Comparison of ENCODE assay signal across 1 cellular context in the genomic region with DNA sequence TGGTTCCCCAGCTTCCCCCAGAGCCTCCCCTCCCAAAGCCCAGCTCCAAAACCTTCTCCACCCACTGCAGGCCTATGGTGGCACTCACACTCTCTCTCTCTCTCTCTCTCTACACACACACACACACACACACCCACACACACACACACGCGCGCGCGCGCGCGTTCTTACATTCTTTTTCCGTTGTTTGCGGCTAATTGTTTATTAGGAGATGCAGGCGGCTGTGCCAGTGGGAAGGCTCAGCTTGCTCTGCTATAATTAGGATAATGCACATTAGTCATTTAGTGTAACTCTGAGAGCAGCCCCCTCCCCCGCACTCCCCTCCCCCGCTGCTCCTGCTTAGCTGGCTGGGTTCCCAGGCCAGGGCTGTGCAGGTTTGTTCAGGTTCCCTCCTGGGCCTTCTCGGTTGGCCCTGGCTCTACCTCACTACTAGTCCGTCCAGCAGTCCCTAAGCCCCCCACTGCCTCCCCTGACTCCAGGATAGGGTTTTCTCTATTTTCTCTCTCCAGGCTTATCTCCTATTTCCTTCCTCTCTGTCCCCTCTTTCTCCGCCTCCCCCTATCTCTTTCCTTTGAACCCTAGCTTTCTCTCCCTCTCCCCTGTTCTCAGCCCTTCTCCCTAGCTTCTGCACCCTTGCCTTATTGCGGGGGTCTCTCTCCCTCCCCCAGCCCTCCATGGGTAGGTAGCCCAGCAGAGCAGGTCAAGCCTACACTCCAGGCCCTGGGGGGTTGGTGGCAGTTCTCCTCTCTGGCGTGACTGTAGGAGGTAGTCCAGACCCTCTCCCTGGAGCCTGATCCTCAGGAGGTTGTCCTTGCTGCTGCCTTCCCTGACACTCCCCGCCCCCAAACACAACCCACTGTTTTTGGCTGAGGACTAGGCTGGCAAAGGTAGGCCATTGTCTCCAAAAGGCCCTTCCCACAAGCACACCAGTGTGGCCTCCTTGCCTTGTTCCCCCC.
TF ChIP-seq lines count a peak whose summit lies in the region.

No MANE protein-coding gene starts in this region.

TF ChIP-seq in HEK293, 187 proteins besides CTCF, POLR2A, EP300 and RAD21 (continued from another document and continues in another):
- TF ChIP-seq SCRT2 (tag by site-specific recombination; IDR thresholded peaks at IDR 0.05), result no peak
- TF ChIP-seq, protein P1, sequence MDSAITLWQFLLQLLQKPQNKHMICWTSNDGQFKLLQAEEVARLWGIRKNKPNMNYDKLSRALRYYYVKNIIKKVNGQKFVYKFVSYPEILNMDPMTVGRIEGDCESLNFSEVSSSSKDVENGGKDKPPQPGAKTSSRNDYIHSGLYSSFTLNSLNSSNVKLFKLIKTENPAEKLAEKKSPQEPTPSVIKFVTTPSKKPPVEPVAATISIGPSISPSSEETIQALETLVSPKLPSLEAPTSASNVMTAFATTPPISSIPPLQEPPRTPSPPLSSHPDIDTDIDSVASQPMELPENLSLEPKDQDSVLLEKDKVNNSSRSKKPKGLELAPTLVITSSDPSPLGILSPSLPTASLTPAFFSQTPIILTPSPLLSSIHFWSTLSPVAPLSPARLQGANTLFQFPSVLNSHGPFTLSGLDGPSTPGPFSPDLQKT (IDR thresholded peaks at IDR 0.05; ENCODE audit: borderline replicate concordance, low read depth, low read length), result no peak
- TF ChIP-seq KLF1 (tag by site-specific recombination; IDR thresholded peaks at IDR 0.05), result peak; percentile 92
- TF ChIP-seq ZNF555 (tag by site-specific recombination; conservative IDR thresholded peaks at IDR 0.05), result no peak
- peak; percentile 44; the same call in 1 of the 2 replicates for TF ChIP-seq ZNF23 (tag by site-specific recombination; IDR thresholded peaks at IDR 0.05; ENCODE audit: borderline replicate concordance)
- TF ChIP-seq, protein P2, sequence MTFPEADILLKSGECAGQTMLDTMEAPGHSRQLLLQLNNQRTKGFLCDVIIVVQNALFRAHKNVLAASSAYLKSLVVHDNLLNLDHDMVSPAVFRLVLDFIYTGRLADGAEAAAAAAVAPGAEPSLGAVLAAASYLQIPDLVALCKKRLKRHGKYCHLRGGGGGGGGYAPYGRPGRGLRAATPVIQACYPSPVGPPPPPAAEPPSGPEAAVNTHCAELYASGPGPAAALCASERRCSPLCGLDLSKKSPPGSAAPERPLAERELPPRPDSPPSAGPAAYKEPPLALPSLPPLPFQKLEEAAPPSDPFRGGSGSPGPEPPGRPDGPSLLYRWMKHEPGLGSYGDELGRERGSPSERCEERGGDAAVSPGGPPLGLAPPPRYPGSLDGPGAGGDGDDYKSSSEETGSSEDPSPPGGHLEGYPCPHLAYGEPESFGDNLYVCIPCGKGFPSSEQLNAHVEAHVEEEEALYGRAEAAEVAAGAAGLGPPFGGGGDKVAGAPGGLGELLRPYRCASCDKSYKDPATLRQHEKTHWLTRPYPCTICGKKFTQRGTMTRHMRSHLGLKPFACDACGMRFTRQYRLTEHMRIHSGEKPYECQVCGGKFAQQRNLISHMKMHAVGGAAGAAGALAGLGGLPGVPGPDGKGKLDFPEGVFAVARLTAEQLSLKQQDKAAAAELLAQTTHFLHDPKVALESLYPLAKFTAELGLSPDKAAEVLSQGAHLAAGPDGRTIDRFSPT (tag by site-specific recombination; IDR thresholded peaks at IDR 0.05), result peak; percentile 52; the same call in 1 of the 2 replicates
- no peak for TF ChIP-seq ZNF707 (tag by site-specific recombination; IDR thresholded peaks at IDR 0.05)
- no peak for TF ChIP-seq ZNF560 (tag by site-specific recombination; IDR thresholded peaks at IDR 0.05; ENCODE audit: borderline replicate concordance)
- TF ChIP-seq ZNF211 (tag by site-specific recombination; IDR thresholded peaks at IDR 0.05; ENCODE audit: low read depth), result no peak
- peak; percentile 61 for TF ChIP-seq ZBTB17 (tag by site-specific recombination; IDR thresholded peaks at IDR 0.05)
- TF ChIP-seq KLF8 (tag by site-specific recombination; IDR thresholded peaks at IDR 0.05), result 0 out of 2 replicates have a peak, but pooled peaks have one; percentile 19
- TF ChIP-seq, protein P3, sequence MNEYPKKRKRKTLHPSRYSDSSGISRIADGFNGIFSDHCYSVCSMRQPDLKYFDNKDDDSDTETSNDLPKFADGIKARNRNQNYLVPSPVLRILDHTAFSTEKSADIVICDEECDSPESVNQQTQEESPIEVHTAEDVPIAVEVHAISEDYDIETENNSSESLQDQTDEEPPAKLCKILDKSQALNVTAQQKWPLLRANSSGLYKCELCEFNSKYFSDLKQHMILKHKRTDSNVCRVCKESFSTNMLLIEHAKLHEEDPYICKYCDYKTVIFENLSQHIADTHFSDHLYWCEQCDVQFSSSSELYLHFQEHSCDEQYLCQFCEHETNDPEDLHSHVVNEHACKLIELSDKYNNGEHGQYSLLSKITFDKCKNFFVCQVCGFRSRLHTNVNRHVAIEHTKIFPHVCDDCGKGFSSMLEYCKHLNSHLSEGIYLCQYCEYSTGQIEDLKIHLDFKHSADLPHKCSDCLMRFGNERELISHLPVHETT (tag by site-specific recombination; IDR thresholded peaks at IDR 0.05), result no peak
- TF ChIP-seq TSHZ1 (tag by site-specific recombination; IDR thresholded peaks at IDR 0.05; ENCODE audit: borderline replicate concordance), result peak; percentile 85; the same call in 1 of the 2 replicates
- peak; percentile 55; the same call in 1 of the 2 replicates for TF ChIP-seq PRDM10 (tag by site-specific recombination; IDR thresholded peaks at IDR 0.05)
- TF ChIP-seq ZFP37 (tag by site-specific recombination; IDR thresholded peaks at IDR 0.05), result no peak
- peak; percentile 90 for TF ChIP-seq ZNF24 (tag by site-specific recombination; IDR thresholded peaks at IDR 0.05)
- no peak for TF ChIP-seq ZNF777 (tag by site-specific recombination; IDR thresholded peaks at IDR 0.05; ENCODE audit: borderline replicate concordance)
- peak; percentile 74 for TF ChIP-seq ZFP69B (tag by site-specific recombination; IDR thresholded peaks at IDR 0.05)
- TF ChIP-seq ZNF18 (tag by site-specific recombination; IDR thresholded peaks at IDR 0.05), result peak; percentile 95
- no peak for TF ChIP-seq ZNF248 (tag by site-specific recombination; IDR thresholded peaks at IDR 0.05)
- no peak for TF ChIP-seq ZNF184 (tag by site-specific recombination; IDR thresholded peaks at IDR 0.05)
- TF ChIP-seq ZNF561 (tag by site-specific recombination; IDR thresholded peaks at IDR 0.05; ENCODE audit: borderline replicate concordance), result 0 out of 2 replicates have a peak, but pooled peaks have one; percentile 57
- TF ChIP-seq ZNF146 (tag by site-specific recombination; IDR thresholded peaks at IDR 0.05), result 0 out of 2 replicates have a peak, but pooled peaks have one; percentile 28
- peak; percentile 75; the same call in 1 of the 2 replicates for TF ChIP-seq KLF16 (tag by site-specific recombination; IDR thresholded peaks at IDR 0.05)
- peak; percentile 44; the same call in 1 of the 2 replicates for TF ChIP-seq KLF9 (tag by site-specific recombination; IDR thresholded peaks at IDR 0.05; ENCODE audit: low read depth)
- TF ChIP-seq ZBTB1 (tag by site-specific recombination; IDR thresholded peaks at IDR 0.05), result no peak
- TF ChIP-seq ZFHX2 (tag by site-specific recombination; conservative IDR thresholded peaks at IDR 0.05), result peak; percentile 99
- peak; percentile 60 for TF ChIP-seq ZNF366 (tag by site-specific recombination; conservative IDR thresholded peaks at IDR 0.05)
- TF ChIP-seq, protein P4, sequence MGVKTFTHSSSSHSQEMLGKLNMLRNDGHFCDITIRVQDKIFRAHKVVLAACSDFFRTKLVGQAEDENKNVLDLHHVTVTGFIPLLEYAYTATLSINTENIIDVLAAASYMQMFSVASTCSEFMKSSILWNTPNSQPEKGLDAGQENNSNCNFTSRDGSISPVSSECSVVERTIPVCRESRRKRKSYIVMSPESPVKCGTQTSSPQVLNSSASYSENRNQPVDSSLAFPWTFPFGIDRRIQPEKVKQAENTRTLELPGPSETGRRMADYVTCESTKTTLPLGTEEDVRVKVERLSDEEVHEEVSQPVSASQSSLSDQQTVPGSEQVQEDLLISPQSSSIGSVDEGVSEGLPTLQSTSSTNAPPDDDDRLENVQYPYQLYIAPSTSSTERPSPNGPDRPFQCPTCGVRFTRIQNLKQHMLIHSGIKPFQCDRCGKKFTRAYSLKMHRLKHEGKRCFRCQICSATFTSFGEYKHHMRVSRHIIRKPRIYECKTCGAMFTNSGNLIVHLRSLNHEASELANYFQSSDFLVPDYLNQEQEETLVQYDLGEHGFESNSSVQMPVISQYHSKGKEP (tag by site-specific recombination; IDR thresholded peaks at IDR 0.05), result peak; percentile 79
- TF ChIP-seq ZNF174 (tag by site-specific recombination; IDR thresholded peaks at IDR 0.05), result no peak
- no peak for TF ChIP-seq ZNF362 (tag by site-specific recombination; IDR thresholded peaks at IDR 0.05)
- TF ChIP-seq ZNF398 (tag by site-specific recombination; IDR thresholded peaks at IDR 0.05), result peak; percentile 90
- peak; percentile 81; the same call in 1 of the 2 replicates for TF ChIP-seq SALL2 (tag by site-specific recombination; IDR thresholded peaks at IDR 0.05; ENCODE audit: borderline replicate concordance)
- TF ChIP-seq SP3 (tag by site-specific recombination; IDR thresholded peaks at IDR 0.05), result no peak
